ENCODE assay signal across 16 cellular contexts in genomic region chr10:63673246-63673645, GRCh38.
DNase-seq lines count a peak whose midpoint lies in the region; ATAC-seq, FAIRE-seq and TF ChIP-seq lines count a peak whose summit lies in the region.
"Had no signal": no experiment of that assay in that cellular context is flagged by ENCODE, and none has a peak within 500 bp of the region (broad histone marks: within the 10 kb centered on the region; RNA-seq: fewer than 3 reads in every experiment).

No MANE protein-coding gene starts in this region.

- H3K9ac ChIP-seq in GM12878 (ENCODE audit: control insufficient read depth, insufficient read depth, low read length), result no peak overlapping the region

- ATAC-seq in GM12878, result no peak
- peak; percentile 54 for ATAC-seq in esophagus mucosa
- ATAC-seq in sciatic nerve, result peak; percentile 40
- ATAC-seq in GM18498 (IDR thresholded peaks at IDR 0.05; ENCODE audit: unreplicated experiment), result no peak
- ATAC-seq: Panc1 had no signal

- H3K27ac ChIP-seq in GM12878 (ENCODE audit: control insufficient read depth, insufficient read depth), result no peak overlapping the region

- SMC1A ChIA-PET in GM12878 (lab: Charles Lee; ENCODE audit: uncharacterized antibody, unreplicated experiment), result no interaction called here

- in situ Hi-C loops in GM12878 (cut with MboI), result no loop called here

- TF ChIP-seq EP300 in GM12878 (IDR thresholded peaks at IDR 0.05; ENCODE audit: borderline replicate concordance in 1 of 2, control insufficient read depth in 1 of 2, low read depth in 2 of 2, low read length in 2 of 2), result no peak

- H3K36me3 ChIP-seq in GM12878 (ENCODE audit: control insufficient read depth in 2 of 2, insufficient read depth in 2 of 2, low read length in 1 of 2), result no peaks in the 10 kb centered on the region

- no peaks in the 10 kb centered on the region for H3K27me3 ChIP-seq in GM12878 (replicated peaks in 1 of 2; ENCODE audit: control insufficient read depth in 2 of 2, insufficient read depth in 2 of 2, low read length in 1 of 2)

- no peak for TF ChIP-seq CTCF in GM12878 (IDR thresholded peaks at IDR 0.05 in 2 of 3, conservative IDR thresholded peaks at IDR 0.05 in 1 of 3; ENCODE audit: control insufficient read depth in 2 of 3, extremely low read depth in 1 of 3, insufficient read depth in 1 of 3, low read depth in 3 of 3, low read length in 3 of 3)
- TF ChIP-seq CTCF in type B pancreatic cell (conservative IDR thresholded peaks at IDR 0.05), result no peak

- POLR2A ChIA-PET in GM12878 (lab: Charles Lee), result no interaction called here

- no peaks in the 10 kb centered on the region for H3K9me3 ChIP-seq in GM12878 (replicated peaks; ENCODE audit: control insufficient read depth, insufficient read depth, low read length)

- no peak for TF ChIP-seq RAD21 in GM12878 (IDR thresholded peaks at IDR 0.05; ENCODE audit: insufficient read depth, low read depth, low read length)

- no TSS peak for BruUV-seq in GM12878 (replicated peaks; lab: Mats Ljungman, UMichigan)

- H3K4me3 Mint-ChIP-seq in type B pancreatic cell, result no peak overlapping the region
- H3K4me3 Mint-ChIP-seq: B cell; CD8-positive, alpha-beta memory T cell had no signal

- peaks cover 19% of the 10 kb centered on the region for H3K4me1 Mint-ChIP-seq in type B pancreatic cell (ENCODE audit: unreplicated experiment)
- H3K4me1 Mint-ChIP-seq: B cell; CD8-positive, alpha-beta memory T cell had no signal

- H2AFZ ChIP-seq in GM12878 (ENCODE audit: control insufficient read depth, low read depth, low read length), result no peak overlapping the region

- no peak overlapping the region for H3K4me2 ChIP-seq in GM12878 (ENCODE audit: control insufficient read depth, insufficient read depth)

- H3K9me3 Mint-ChIP-seq in type B pancreatic cell, result no peaks in the 10 kb centered on the region
- H3K9me3 Mint-ChIP-seq: CD8-positive, alpha-beta memory T cell had no signal

- intact Hi-C loops in GM12878 (cut with micrococcal nuclease; ENCODE audit: unreplicated experiment) (no loop called here), sciatic nerve (cut with DNase I) (no loop called here)

- no peak for TF ChIP-seq POLR2A in GM12878 (IDR thresholded peaks at IDR 0.05; ENCODE audit: low read depth, low read length)

- H3K27ac Mint-ChIP-seq in type B pancreatic cell, result no peak overlapping the region
- H3K27ac Mint-ChIP-seq: B cell; CD8-positive, alpha-beta memory T cell had no signal

- DNase-seq in HPDE6-E6E7 (ENCODE audit: extremely low spot score) (peak; percentile 35), GM12878 (ENCODE audit: low read depth, low spot score) (no peak), sciatic nerve (ENCODE audit: low spot score) (no peak), type B pancreatic cell (ENCODE audit: extremely low spot score, unreplicated experiment) (no peak), NCI-H446 (lab: John Stamatoyannopoulos, UW) (no peak)
- DNase-seq: CD8-positive, alpha-beta memory T cell; DMS 273 treated with DMSO at 0.1 percent for 48 hours; IMR-90; NCI-H1417; NCI-H1930; NCI-H2171; NCI-H82 had no signal

- no peaks in the 10 kb centered on the region for H4K20me1 ChIP-seq in GM12878 (ENCODE audit: control insufficient read depth, insufficient read depth)

- CTCF ChIA-PET in GM12878 (lab: Yijun Ruan, JAX), result no interaction called here

- H3K4me3 ChIP-seq in GM12878, result no peak overlapping the region

- no peaks in the 10 kb centered on the region for H3K36me3 Mint-ChIP-seq in type B pancreatic cell
- H3K36me3 Mint-ChIP-seq: CD8-positive, alpha-beta memory T cell had no signal

- no peak for FAIRE-seq in GM12878 (lab: Jason Lieb, UNC)

- peaks cover 3% of the 10 kb centered on the region for H3K27me3 Mint-ChIP-seq in type B pancreatic cell
- H3K27me3 Mint-ChIP-seq: B cell had no signal

- H3K4me1 ChIP-seq in GM12878 (ENCODE audit: control insufficient read depth, insufficient read depth, low read length), result peaks cover 6% of the 10 kb centered on the region

- 65% methylated on average over 7 of the region's 7 CpGs for WGBS in GM12878 (ENCODE audit: insufficient coverage, insufficient replicate concordance, low lambda C conversion rate, missing lambda C conversion rate)

- RAD21 ChIA-PET in GM12878 (lab: Charles Lee; ENCODE audit: unreplicated experiment), result interaction anchor here (1.7 kb wide), 1 partner anchor 47 kb away, joined by 5 read pairs; no protein-coding TSS in a partner anchor

- no peaks in the 10 kb centered on the region for H3K79me2 ChIP-seq in GM12878 (ENCODE audit: control insufficient read depth, insufficient read depth, low read length)

TF ChIP-seq in GM12878, 131 proteins besides CTCF, POLR2A, EP300 and RAD21:
- TF ChIP-seq EED (IDR thresholded peaks at IDR 0.05; ENCODE audit: low read depth) (peak; percentile 20; the same call in 1 of the 2 replicates), SMARCA5 (IDR thresholded peaks at IDR 0.05) (no peak)

Comparison
In these comparisons a context has a peak if more than half of its experiments do, and no peak if none do; other contexts are left out.
1. ATAC-seq: peak in esophagus mucosa (single experiment) and sciatic nerve (single experiment); none in GM12878 (single experiment) and GM18498 (single experiment).